Comparison of ENCODE assay signal across 15 cellular contexts in genomic region chr20:3572151-3572550, GRCh38.
DNase-seq lines count a peak whose midpoint lies in the region; ATAC-seq and TF ChIP-seq lines count a peak whose summit lies in the region.
"Had no signal": no experiment of that assay in that cellular context is flagged by ENCODE, and none has a peak within 500 bp of the region (broad histone marks: within the 10 kb centered on the region; RNA-seq: fewer than 3 reads in every experiment).

No MANE protein-coding gene starts in this region.

- WGBS in mesenchymal stem cell, result 97% methylated on average over 1 of the region's 1 CpG

- no peaks in the 10 kb centered on the region for H4K20me1 ChIP-seq in PC-3 (ENCODE audit: low read length)

- POLR2A ChIA-PET in PC-3 (lab: Charles Lee; ENCODE audit: unreplicated experiment), result no interaction called here

- H3K9me3 ChIP-seq in PC-3 (ENCODE audit: low read length) (no peaks in the 10 kb centered on the region), mesenchymal stem cell (ENCODE audit: control insufficient read depth, low read length) (no peaks in the 10 kb centered on the region)
- H3K9me3 ChIP-seq: HAP-1 had no signal

- H3K9ac ChIP-seq in PC-3 (ENCODE audit: low read length) (no peak overlapping the region), mesenchymal stem cell (ENCODE audit: low read length) (peak overlapping the region; percentile 38)

- H3K4me2 ChIP-seq in PC-3 (ENCODE audit: low read length) (no peak overlapping the region), mesenchymal stem cell (ENCODE audit: low read length, poor library complexity, severe bottlenecking) (no peak overlapping the region)

- H3K36me3 ChIP-seq in PC-3 (ENCODE audit: low read depth, low read length) (0 out of 2 replicates have a peak, but pooled peaks cover 5% of the 10 kb centered on the region), mesenchymal stem cell (ENCODE audit: control insufficient read depth in 1 of 2, insufficient read depth in 2 of 2, low read depth in 1 of 2, low read length in 2 of 2) (peaks cover 12 to 39% of the 10 kb centered on the region in 2 experiments)

- no peak overlapping the region for H2AFZ ChIP-seq in PC-3 (ENCODE audit: low read length)
- no peak overlapping the region for H2AFZ ChIP-seq in mesenchymal stem cell (ENCODE audit: low read depth, low read length)

- DNase-seq in ELR (ENCODE audit: low read depth) (peak; percentile 34), PC-3 (no peak), dermis microvascular lymphatic vessel endothelial cell (ENCODE audit: low read depth in 2 of 2) (peak; percentile 20 to 26), mesenchymal stem cell (no peak), ureter (ENCODE audit: low spot score) (no peak), NCI-H2227 (lab: John Stamatoyannopoulos, UW; ENCODE audit: unreplicated experiment) (no peak), DMS79 treated with DMSO at 0.1 percent for 48 hours (lab: John Stamatoyannopoulos, UW) (no peak)
- DNase-seq: NCI-H1048, NCI-H1694, NCI-H446, NCI-H774, SHP77 had no signal

- H3K23ac ChIP-seq in mesenchymal stem cell (ENCODE audit: low read length in 2 of 2), result no peak overlapping the region

- TF ChIP-seq CTCF in PC-3 (conservative IDR thresholded peaks at IDR 0.05; ENCODE audit: low read depth, low read length), result no peak

- H3K14ac ChIP-seq in mesenchymal stem cell (ENCODE audit: low read length in 2 of 2), result no peak overlapping the region

- H3K27ac ChIP-seq in PC-3 (ENCODE audit: low read length) (peak overlapping the region; percentile 19; the same call in 1 of the 2 replicates), mesenchymal stem cell (ENCODE audit: low read length, poor library complexity, severe bottlenecking) (no peak overlapping the region)

- H2BK15ac ChIP-seq in mesenchymal stem cell (ENCODE audit: low read depth, poor library complexity, severe bottlenecking), result no peak overlapping the region

- CTCF ChIA-PET in PC-3 (lab: Charles Lee), result no interaction called here

- no peaks in the 10 kb centered on the region for H3F3A ChIP-seq in PC-3 (ENCODE audit: low read length, unreplicated experiment)

- H3K4me3 ChIP-seq in PC-3 (ENCODE audit: low read length), result no peak overlapping the region
- H3K4me3 ChIP-seq in mesenchymal stem cell (ENCODE audit: insufficient read depth in 1 of 2, low read depth in 1 of 2, low read length in 2 of 2), result no peak overlapping the region
- H3K4me3 ChIP-seq: GM12878, HAP-1 had no signal

- H4K8ac ChIP-seq in mesenchymal stem cell (ENCODE audit: low read length), result no peak overlapping the region

- H2BK120ac ChIP-seq in mesenchymal stem cell (ENCODE audit: low read depth, low read length), result no peak overlapping the region

- no peak overlapping the region for H4K91ac ChIP-seq in mesenchymal stem cell (ENCODE audit: low read length)

- intact Hi-C loops in PC-3 (cut with micrococcal nuclease), result no loop called here

- H2BK12ac ChIP-seq in mesenchymal stem cell (ENCODE audit: low read length in 2 of 2), result no peak overlapping the region

- no peaks in the 10 kb centered on the region for H3K4me1 ChIP-seq in PC-3 (ENCODE audit: insufficient read depth, low read length)
- no peaks in the 10 kb centered on the region for H3K4me1 ChIP-seq in mesenchymal stem cell (ENCODE audit: control insufficient read depth, insufficient read depth, low read depth, low read length)

- H3K9me2 ChIP-seq in PC-3 (replicated peaks; ENCODE audit: low read length), result no peaks in the 10 kb centered on the region

- no TSS peak for BruUV-seq in PC-3 (replicated peaks; lab: Mats Ljungman, UMichigan)

- H3K79me2 ChIP-seq in PC-3 (ENCODE audit: low read length), result no peaks in the 10 kb centered on the region

- no peak overlapping the region for H3K18ac ChIP-seq in mesenchymal stem cell (ENCODE audit: low read depth in 1 of 2, low read length in 2 of 2)

- H3K27me3 ChIP-seq in PC-3 (ENCODE audit: low read length) (no peaks in the 10 kb centered on the region), mesenchymal stem cell (ENCODE audit: control insufficient read depth in 1 of 2, insufficient read depth in 1 of 2, low read length in 2 of 2) (no peaks in the 10 kb centered on the region)

- H3K79me1 ChIP-seq in mesenchymal stem cell (replicated peaks; ENCODE audit: low read length, poor library complexity, severe bottlenecking), result peaks cover 6% of the 10 kb centered on the region

- no peak overlapping the region for H3K4ac ChIP-seq in mesenchymal stem cell (ENCODE audit: low read depth in 1 of 2, low read length in 2 of 2)

- ATAC-seq in PC-3 (peak; percentile 37; the same call in 1 of the 2 replicates), GM18858 (IDR thresholded peaks at IDR 0.05; ENCODE audit: unreplicated experiment) (no peak)
- ATAC-seq: GM12878 had no signal

- no peak overlapping the region for H2AK5ac ChIP-seq in mesenchymal stem cell (ENCODE audit: low read length, severe bottlenecking)

- H2BK5ac ChIP-seq in mesenchymal stem cell (ENCODE audit: low read depth, low read length, poor library complexity, severe bottlenecking), result no peak overlapping the region

Comparison
In these comparisons a context has a peak if more than half of its experiments do, and no peak if none do; other contexts are left out.
1. DNase-seq: peak in ELR (single experiment) and dermis microvascular lymphatic vessel endothelial cell (2 of 2); none in PC-3 (single experiment), mesenchymal stem cell (single experiment), ureter (single experiment), NCI-H2227 (single experiment) and DMS79 treated with DMSO at 0.1 percent for 48 hours (single experiment).